18 cellular contexts compared by ENCODE assay signal in genomic region chr16:84255050-84255810, GRCh38. TPM values are rescaled to one million over a fixed set of nuclear protein-coding genes. Genes with fewer than 3 reads are reported as not detected.
DNase-seq lines count a peak whose midpoint lies in the region; ATAC-seq lines count a peak whose summit lies in the region.
"Had no signal": no experiment of that assay in that cellular context is flagged by ENCODE, and none has a peak within 500 bp of the region (broad histone marks: within the 10 kb centered on the region; RNA-seq: fewer than 3 reads in every experiment).

No MANE protein-coding gene starts in this region.

- H3K36me3 ChIP-seq in BLaER1: 0 out of 2 replicates have a peak, but pooled peaks cover 4% of the 10 kb centered on the region
- H3K36me3 ChIP-seq in BLaER1 treated with 17β-estradiol and CSF1 and Interleukin-3, amounts not matched to agents 10 nM and 100 nM: no peaks in the 10 kb centered on the region; a peak in 1 of 22 replicates

- no peak overlapping the region for H3K4me3 ChIP-seq in BLaER1
- H3K4me3 ChIP-seq in BLaER1 treated with 17β-estradiol and CSF1 and Interleukin-3, amounts not matched to agents 10 nM and 100 nM: no peak overlapping the region
- H3K4me3 ChIP-seq: GM12878, GM23248 had no signal

- H3K27ac ChIP-seq in BLaER1: no peak overlapping the region
- no peak overlapping the region for H3K27ac ChIP-seq in BLaER1 treated with 17β-estradiol and CSF1 and Interleukin-3, amounts not matched to agents 10 nM and 100 nM
- H3K27ac ChIP-seq: GM23248 had no signal

- intact Hi-C loops in posterior vena cava (cut with DNase I): no loop called here

- peaks cover 47% of the 10 kb centered on the region for H3K4me1 ChIP-seq in BLaER1
- peaks cover 0 to 47% (median 36%) of the 10 kb centered on the region in 10 experiments; a peak in 17 of 20 replicates for H3K4me1 ChIP-seq in BLaER1 treated with 17β-estradiol and CSF1 and Interleukin-3, amounts not matched to agents 10 nM and 100 nM

- ATAC-seq in HG03280 (IDR thresholded peaks at IDR 0.05; ENCODE audit: unreplicated experiment): no peak
- ATAC-seq: CD8-positive, alpha-beta T cell; GM12878 had no signal

- H3K9me3 ChIP-seq in BLaER1: peaks cover 28% of the 10 kb centered on the region
- H3K9me3 ChIP-seq in BLaER1 treated with 17β-estradiol and CSF1 and Interleukin-3, amounts not matched to agents 10 nM and 100 nM (replicated peaks in 1 of 11): peaks cover 22 to 37% (median 27%) of the 10 kb centered on the region in 11 experiments

- no peaks in the 10 kb centered on the region for H4K20me1 ChIP-seq in BLaER1
- no peaks in the 10 kb centered on the region for H4K20me1 ChIP-seq in BLaER1 treated with 17β-estradiol and CSF1 and Interleukin-3, amounts not matched to agents 10 nM and 100 nM

- peak; percentile 67 for DNase-seq in NCI-H2171 treated with DMSO at 0.1 percent for 48 hours (lab: John Stamatoyannopoulos, UW)
- peak; percentile 52 for DNase-seq in posterior vena cava (ENCODE audit: low spot score)
- DNase-seq in NCI-H1105 (lab: John Stamatoyannopoulos, UW): no peak
- DNase-seq: ACHN; CD8-positive, alpha-beta T cell; COR-L47; DMS 273 treated with DMSO at 0.1 percent for 48 hours; DMS53; DND-41; EL; GM23248; HCEC 1CT; KBM-7 had no signal

- H3K4me2 ChIP-seq in BLaER1: peak overlapping the region; percentile 85
- peak overlapping the region in 8 of 11 experiments; percentile 73 to 94 (median 85); a peak in 11 of 22 replicates for H3K4me2 ChIP-seq in BLaER1 treated with 17β-estradiol and CSF1 and Interleukin-3, amounts not matched to agents 10 nM and 100 nM

- no peaks in the 10 kb centered on the region for H3K27me3 ChIP-seq in BLaER1
- H3K27me3 ChIP-seq in BLaER1 treated with 17β-estradiol and CSF1 and Interleukin-3, amounts not matched to agents 10 nM and 100 nM: no peaks in the 10 kb centered on the region

- no peak overlapping the region for H3K9ac ChIP-seq in BLaER1
- no peak overlapping the region for H3K9ac ChIP-seq in BLaER1 treated with 17β-estradiol and CSF1 and Interleukin-3, amounts not matched to agents 10 nM and 100 nM
- H3K9ac ChIP-seq: GM23248 had no signal

RNA-seq across cellular contexts. Expression of gene KCNG4, which starts 15.4 kb away (rescaled TPM):
- total RNA-seq in posterior vena cava: not detected
- total RNA-seq: CD8-positive, alpha-beta T cell; G401; GM12878; GM23248 had no signal

RNA-seq across cellular contexts. Expression of gene WFDC1, which starts 39.4 kb away (rescaled TPM):
- total RNA-seq in posterior vena cava: 10 to 100 TPM; 48.7 to 93.6 TPM
- total RNA-seq: CD8-positive, alpha-beta T cell; G401; GM12878 had no signal
